18 cellular contexts compared by ENCODE assay signal in genomic region chr2:192487636-192488035, GRCh38.
DNase-seq lines count a peak whose midpoint lies in the region; ATAC-seq and TF ChIP-seq lines count a peak whose summit lies in the region.
"Had no signal": no experiment of that assay in that cellular context is flagged by ENCODE, and none has a peak within 500 bp of the region (broad histone marks: within the 10 kb centered on the region; RNA-seq: fewer than 3 reads in every experiment).

No MANE protein-coding gene starts in this region.

- no peak overlapping the region for H3K27ac Mint-ChIP-seq in type B pancreatic cell
- H3K27ac Mint-ChIP-seq: CD4-positive, alpha-beta memory T cell; IgD-negative memory B cell had no signal

- 31 to 42% methylated on average over 11 of the region's 11 CpGs for WGBS in transverse colon (ENCODE audit: low coverage in 1 of 2), 2 donors

- peak; percentile 89 for ATAC-seq in mucosa of descending colon
- ATAC-seq in GM18858 (IDR thresholded peaks at IDR 0.05; ENCODE audit: unreplicated experiment), result no peak
- ATAC-seq: A549, HCT116 had no signal

- no peaks in the 10 kb centered on the region for H3K27me3 Mint-ChIP-seq in type B pancreatic cell
- H3K27me3 Mint-ChIP-seq: CD4-positive, alpha-beta memory T cell; IgD-negative memory B cell had no signal

- no peak for TF ChIP-seq EP300 in transverse colon (IDR thresholded peaks at IDR 0.05; ENCODE audit: low read depth)

- peak overlapping the region; percentile 68 to 83 (median 74) for H3K27ac ChIP-seq in transverse colon
- H3K27ac ChIP-seq: A549, C4-2B, GM23248 had no signal

- no peaks in the 10 kb centered on the region for H3K4me1 Mint-ChIP-seq in type B pancreatic cell (ENCODE audit: unreplicated experiment)
- H3K4me1 Mint-ChIP-seq: CD4-positive, alpha-beta memory T cell; IgD-negative memory B cell had no signal

- H3K36me3 ChIP-seq in mucosa of descending colon (ENCODE audit: low read depth), result no peaks in the 10 kb centered on the region
- no peaks in the 10 kb centered on the region for H3K36me3 ChIP-seq in transverse colon
- H3K36me3 ChIP-seq: BE2C had no signal

- DNase-seq in HT-29 (ENCODE audit: low spot score) (peak; percentile 83), UCSD-AML1 (lab: John Stamatoyannopoulos, UW; ENCODE audit: unreplicated experiment) (peak; percentile 1), mucosa of descending colon (peak; percentile 50 to 57 (median 52)), transverse colon (peak; percentile 45), type B pancreatic cell (ENCODE audit: extremely low spot score, unreplicated experiment) (no peak), kidney glomerular epithelial cell (lab: John Stamatoyannopoulos, UW) (no peak)
- DNase-seq: BE2C; CD4-positive, alpha-beta memory T cell; DMS153; DMS79 treated with DMSO at 0.1 percent for 48 hours; EL; GDM1; GM23248 had no signal

- peak; percentile 16 for TF ChIP-seq POLR2A in transverse colon (IDR thresholded peaks at IDR 0.05)

- H3K4me3 Mint-ChIP-seq in type B pancreatic cell, result no peak overlapping the region
- H3K4me3 Mint-ChIP-seq: CD4-positive, alpha-beta memory T cell; IgD-negative memory B cell had no signal

- H3K4me1 ChIP-seq in mucosa of descending colon (ENCODE audit: low read depth), result no peaks in the 10 kb centered on the region
- H3K4me1 ChIP-seq in transverse colon, result peaks cover 0 to 8% (median 0%) of the 10 kb centered on the region in 4 donors
- H3K4me1 ChIP-seq: A549, BE2C had no signal

- in situ Hi-C loops in transverse colon (cut with MboI; ENCODE audit: low pct_ligation_motif_present in 1 of 4, low pct_unique_long_range_greater_than_20kb in 1 of 4, low sequenced_read_pairs in 3 of 4), result no loop called here

- no peaks in the 10 kb centered on the region for H3K9me3 Mint-ChIP-seq in type B pancreatic cell

- no peaks in the 10 kb centered on the region for H3K9me3 ChIP-seq in mucosa of descending colon
- H3K9me3 ChIP-seq in transverse colon, result no peaks in the 10 kb centered on the region
- H3K9me3 ChIP-seq: A549, BE2C had no signal

- H3K36me3 Mint-ChIP-seq in type B pancreatic cell, result no peaks in the 10 kb centered on the region
- H3K36me3 Mint-ChIP-seq: CD4-positive, alpha-beta memory T cell; IgD-negative memory B cell had no signal

- H3K27me3 ChIP-seq in transverse colon, result no peaks in the 10 kb centered on the region
- H3K27me3 ChIP-seq: BE2C had no signal

- H3K4me3 ChIP-seq in mucosa of descending colon (no peak overlapping the region), transverse colon (peak overlapping the region in 2 of 4 donors; percentile 6 to 34)
- H3K4me3 ChIP-seq: A549, GM23248 had no signal

- TF ChIP-seq CTCF in mucosa of descending colon (IDR thresholded peaks at IDR 0.05) (no peak), transverse colon (IDR thresholded peaks at IDR 0.05) (no peak), type B pancreatic cell (conservative IDR thresholded peaks at IDR 0.05) (no peak)

- intact Hi-C loops in mucosa of descending colon (cut with DNase I, micrococcal nuclease), result no loop called here
- intact Hi-C loops in transverse colon (cut with DNase I; ENCODE audit: low total_unique reads), result no loop called here

Comparison
In these comparisons a context has a peak if more than half of its experiments do, and no peak if none do; other contexts are left out.
1. DNase-seq: peak in HT-29 (single experiment), UCSD-AML1 (single experiment), mucosa of descending colon (3 of 3) and transverse colon (single experiment); none in type B pancreatic cell (single experiment) and kidney glomerular epithelial cell (single experiment).